ENCODE assay signal across 23 cellular contexts in genomic region chr3:11200679-11200952, GRCh38.
DNase-seq lines count a peak whose midpoint lies in the region; ATAC-seq and TF ChIP-seq lines count a peak whose summit lies in the region.
"Had no signal": no experiment of that assay in that cellular context is flagged by ENCODE, and none has a peak within 500 bp of the region (broad histone marks: within the 10 kb centered on the region; RNA-seq: fewer than 3 reads in every experiment).

No MANE protein-coding gene starts in this region.

- intact Hi-C loops in tibial artery (cut with DNase I; ENCODE audit: low total_unique reads), result no loop called here

- no peaks in the 10 kb centered on the region for H3K4me1 Mint-ChIP-seq in stimulated activated memory B cell treated with anti-CD40 and anti-IgM and Interleukin-4, amounts not matched to agents 10 μg/mL and 1 μg/mL and 100 μg/mL, for 72 hours
- H3K4me1 Mint-ChIP-seq: immature natural killer cell had no signal

- H3K4me3 ChIP-seq in cardiac fibroblast (replicated peaks in 1 of 2; ENCODE audit: low read depth in 2 of 2, low read length in 2 of 2) (no peak overlapping the region), tibial artery (no peak overlapping the region)
- H3K4me3 ChIP-seq: GM12878, spleen, tibial nerve had no signal

- H3K36me3 ChIP-seq in tibial artery, result no peaks in the 10 kb centered on the region
- H3K36me3 ChIP-seq: tibial nerve had no signal

- no peaks in the 10 kb centered on the region for H3K27me3 ChIP-seq in tibial artery
- H3K27me3 ChIP-seq: tibial nerve had no signal

- TF ChIP-seq CTCF in cardiac fibroblast (IDR thresholded peaks at IDR 0.05; ENCODE audit: low read depth, low read length) (no peak), tibial artery (IDR thresholded peaks at IDR 0.05) (no peak)

- no peak overlapping the region for H3K4me3 Mint-ChIP-seq in stimulated activated memory B cell treated with anti-CD40 and anti-IgM and Interleukin-4, amounts not matched to agents 10 μg/mL and 1 μg/mL and 100 μg/mL, for 72 hours
- H3K4me3 Mint-ChIP-seq: activated CD4-positive, alpha-beta T cell treated with anti-CD3 and anti-CD28 coated beads for 36 hours; activated T-cell treated with anti-CD3 and anti-CD28 coated beads, Interleukin-2, amount 50 U/mL, for 72 hours; immature natural killer cell had no signal

- no peak for ATAC-seq in stimulated activated memory B cell treated with anti-CD40 and anti-IgM and Interleukin-4, amounts not matched to agents 10 μg/mL and 1 μg/mL and 100 μg/mL, for 72 hours
- ATAC-seq: activated CD4-positive, alpha-beta T cell treated with anti-CD3 and anti-CD28 coated beads for 36 hours; activated T-cell treated with anti-CD3 and anti-CD28 coated beads, Interleukin-2, amount 50 U/mL, for 72 hours; GM12878; stimulated activated naive CD8-positive, alpha-beta T cell treated with anti-CD3 and anti-CD28 coated beads, Interleukin-15, Interleukin-2, amounts not matched to agents 100 U/mL and 50 U/mL, for 24 hours had no signal

- peaks cover 2% of the 10 kb centered on the region for H3K9me3 Mint-ChIP-seq in stimulated activated memory B cell treated with anti-CD40 and anti-IgM and Interleukin-4, amounts not matched to agents 10 μg/mL and 1 μg/mL and 100 μg/mL, for 72 hours
- H3K9me3 Mint-ChIP-seq: activated T-cell treated with anti-CD3 and anti-CD28 coated beads, Interleukin-2, amount 50 U/mL, for 72 hours; immature natural killer cell had no signal

- DNase-seq in NCI-H69 (lab: John Stamatoyannopoulos, UW) (peak; percentile 29), cardiac fibroblast (ENCODE audit: low read depth in 2 of 2) (peak; percentile 60 to 87), iris pigment epithelial cell (ENCODE audit: low read depth) (peak; percentile 70), tibial artery (peak in 1 of 2 donors; percentile 4), NCI-H2227 treated with DMSO at 0.1 percent for 48 hours (lab: John Stamatoyannopoulos, UW) (no peak), activated gamma-delta T cell (lab: John Stamatoyannopoulos, UW) (no peak)
- DNase-seq: activated CD4-positive, alpha-beta T cell treated with anti-CD3 and anti-CD28 coated beads for 36 hours; activated naive CD4-positive, alpha-beta T cell treated with anti-CD3 and anti-CD28 coated beads, Interleukin-2, amount 50 U/mL, for 16 hours; activated T-cell treated with anti-CD3 and anti-CD28 coated beads, Interleukin-2, amount 50 U/mL, for 72 hours; cerebellar nuclear complex; foreskin fibroblast; immature natural killer cell; NCI-H187 treated with DMSO at 0.1 percent for 48 hours; nucleus accumbens; OCI-M1; retina; SHP77; spleen; stimulated activated CD4-positive, alpha-beta T cell treated with anti-CD3 and anti-CD28 coated beads, Interleukin-4, amount 100 ng/mL, for 24 hours; stimulated activated naive CD8-positive, alpha-beta T cell treated with anti-CD3 and anti-CD28 coated beads, Interleukin-15, Interleukin-2, amounts not matched to agents 100 U/mL and 50 U/mL, for 24 hours had no signal

- H3K36me3 Mint-ChIP-seq in stimulated activated memory B cell treated with anti-CD40 and anti-IgM and Interleukin-4, amounts not matched to agents 10 μg/mL and 1 μg/mL and 100 μg/mL, for 72 hours, result no peaks in the 10 kb centered on the region
- H3K36me3 Mint-ChIP-seq: immature natural killer cell had no signal

- peaks cover 0 to 74% (median 52%) of the 10 kb centered on the region in 4 donors for H3K4me1 ChIP-seq in tibial artery

- H3K27me3 Mint-ChIP-seq in stimulated activated memory B cell treated with anti-CD40 and anti-IgM and Interleukin-4, amounts not matched to agents 10 μg/mL and 1 μg/mL and 100 μg/mL, for 72 hours, result peaks cover 53% of the 10 kb centered on the region

- no peaks in the 10 kb centered on the region for H3K9me3 ChIP-seq in tibial artery
- H3K9me3 ChIP-seq: tibial nerve had no signal

- no peak overlapping the region for H3K27ac Mint-ChIP-seq in stimulated activated memory B cell treated with anti-CD40 and anti-IgM and Interleukin-4, amounts not matched to agents 10 μg/mL and 1 μg/mL and 100 μg/mL, for 72 hours
- H3K27ac Mint-ChIP-seq: activated CD4-positive, alpha-beta T cell treated with anti-CD3 and anti-CD28 coated beads for 36 hours; activated T-cell treated with anti-CD3 and anti-CD28 coated beads, Interleukin-2, amount 50 U/mL, for 72 hours; immature natural killer cell had no signal

- H3K27ac ChIP-seq in tibial artery, result peak overlapping the region; percentile 58 to 64

Comparison
In these comparisons a context has a peak if more than half of its experiments do, and no peak if none do; other contexts are left out.
1. DNase-seq: peak in NCI-H69 (single experiment), cardiac fibroblast (2 of 2) and iris pigment epithelial cell (single experiment); none in NCI-H2227 treated with DMSO at 0.1 percent for 48 hours (single experiment) and activated gamma-delta T cell (single experiment).